8 cellular contexts compared by ENCODE assay signal in genomic region chr3:14431928-14432834, GRCh38. TPM values are rescaled to one million over a fixed set of nuclear protein-coding genes. Genes with fewer than 3 reads are reported as not detected.
A peak's percentile ranks its signal among the peaks of the same experiment; 100 is the strongest.
DNase-seq lines count a peak whose midpoint lies in the region; ATAC-seq, FAIRE-seq and TF ChIP-seq lines count a peak whose summit lies in the region.

No MANE protein-coding gene starts in this region.

- H3K4me3 Mint-ChIP-seq in activated CD4-positive, alpha-beta T cell treated with anti-CD3 and anti-CD28 coated beads, Interleukin-2, amount 10 ng/mL, durations not matched to agents 7 days and 5 days, result peak overlapping the region; percentile 72
- H3K4me3 Mint-ChIP-seq in dendritic cell treated with granulocyte-macrophage colony-stimulating factor and Interleukin-4, amounts not matched to agents 40 ng/mL and 50 ng/mL, for 4 days, result peak overlapping the region; percentile 49
- peak overlapping the region; percentile 52 for H3K4me3 Mint-ChIP-seq in memory B cell

- ATAC-seq in GM18505 (IDR thresholded peaks at IDR 0.05; ENCODE audit: unreplicated experiment), result peak; percentile 78
- peak; percentile 86 for ATAC-seq in HG02642 (IDR thresholded peaks at IDR 0.05; ENCODE audit: poor library complexity, unreplicated experiment)
- ATAC-seq in memory B cell (ENCODE audit: low read depth), result peak; percentile 76

- CTCF ChIA-PET in activated CD4-positive, alpha-beta T cell treated with anti-CD3 and anti-CD28 coated beads, Interleukin-2, amount 10 ng/mL, durations not matched to agents 7 days and 5 days (lab: Charles Lee), result interaction anchor here (0.8 to 2.8 kb wide), 8 partner anchors 11 to 155 kb away, joined by 3 to 9 read pairs (median 3); partner anchors contain the start of gene SLC6A6

- H3K4me1 Mint-ChIP-seq in activated CD4-positive, alpha-beta T cell treated with anti-CD3 and anti-CD28 coated beads, Interleukin-2, amount 10 ng/mL, durations not matched to agents 7 days and 5 days, result peaks cover 88% of the 10 kb centered on the region
- peaks cover 96% of the 10 kb centered on the region for H3K4me1 Mint-ChIP-seq in dendritic cell treated with granulocyte-macrophage colony-stimulating factor and Interleukin-4, amounts not matched to agents 40 ng/mL and 50 ng/mL, for 4 days (ENCODE audit: low read depth)
- H3K4me1 Mint-ChIP-seq in memory B cell, result peaks cover 68% of the 10 kb centered on the region

- no peak for FAIRE-seq in D721Med (lab: Jason Lieb, UNC)

- peak overlapping the region; percentile 96 for H3K27ac Mint-ChIP-seq in activated CD4-positive, alpha-beta T cell treated with anti-CD3 and anti-CD28 coated beads, Interleukin-2, amount 10 ng/mL, durations not matched to agents 7 days and 5 days
- H3K27ac Mint-ChIP-seq in dendritic cell treated with granulocyte-macrophage colony-stimulating factor and Interleukin-4, amounts not matched to agents 40 ng/mL and 50 ng/mL, for 4 days, result peak overlapping the region; percentile 93
- peak overlapping the region; percentile 94 for H3K27ac Mint-ChIP-seq in memory B cell

- no peak for TF ChIP-seq CTCF in NB4 (IDR thresholded peaks at IDR 0.05; ENCODE audit: low read depth, low read length)
- TF ChIP-seq CTCF in D721Med (IDR thresholded peaks at IDR 0.05; ENCODE audit: insufficient read depth, missing control alignments), result no peak

- POLR2A ChIA-PET in activated CD4-positive, alpha-beta T cell treated with anti-CD3 and anti-CD28 coated beads, Interleukin-2, amount 10 ng/mL, durations not matched to agents 7 days and 5 days (lab: Charles Lee), result interaction anchor here (0.6 to 3.4 kb wide), 2 partner anchors 30 to 1365 kb away, joined by 3 to 12 read pairs; partner anchors contain the start of gene SLC6A6

- no peaks in the 10 kb centered on the region for H3K27me3 Mint-ChIP-seq in activated CD4-positive, alpha-beta T cell treated with anti-CD3 and anti-CD28 coated beads, Interleukin-2, amount 10 ng/mL, durations not matched to agents 7 days and 5 days
- H3K27me3 Mint-ChIP-seq in dendritic cell treated with granulocyte-macrophage colony-stimulating factor and Interleukin-4, amounts not matched to agents 40 ng/mL and 50 ng/mL, for 4 days, result no peaks in the 10 kb centered on the region
- no peaks in the 10 kb centered on the region for H3K27me3 Mint-ChIP-seq in memory B cell

- H3K4me3 ChIP-seq in NB4 (ENCODE audit: low read depth, low read length), result peak overlapping the region; percentile 6

- TF ChIP-seq POLR2A in GM18505 (IDR thresholded peaks at IDR 0.05; ENCODE audit: borderline replicate concordance, extremely low read depth, insufficient read depth, insufficient read length), result peak; percentile 80
- TF ChIP-seq POLR2A in NB4 (IDR thresholded peaks at IDR 0.05; ENCODE audit: extremely low read depth, insufficient read length), result no peak

- H3K36me3 Mint-ChIP-seq in activated CD4-positive, alpha-beta T cell treated with anti-CD3 and anti-CD28 coated beads, Interleukin-2, amount 10 ng/mL, durations not matched to agents 7 days and 5 days (ENCODE audit: low read depth), result peaks cover 4% of the 10 kb centered on the region
- H3K36me3 Mint-ChIP-seq in dendritic cell treated with granulocyte-macrophage colony-stimulating factor and Interleukin-4, amounts not matched to agents 40 ng/mL and 50 ng/mL, for 4 days (ENCODE audit: low read depth), result peaks cover 62% of the 10 kb centered on the region
- H3K36me3 Mint-ChIP-seq in memory B cell, result no peaks in the 10 kb centered on the region

- DNase-seq in NB4 (ENCODE audit: low read depth) (peak; percentile 96), memory B cell (ENCODE audit: low spot score in 2 of 2) (peak; percentile 76 to 81), D721Med (ENCODE audit: insufficient read length, low spot score) (no peak)
- peak; percentile 97 for DNase-seq in activated CD4-positive, alpha-beta T cell treated with anti-CD3 and anti-CD28 coated beads, Interleukin-2, amount 10 ng/mL, durations not matched to agents 7 days and 5 days
- DNase-seq in stimulated activated CD8-positive, alpha-beta memory T cell treated with anti-CD3 and anti-CD28 coated beads, Interleukin-15, amount 100 ng/mL, for 24 hours (ENCODE audit: low read depth), result peak; percentile 72

- no peaks in the 10 kb centered on the region for H3K9me3 Mint-ChIP-seq in activated CD4-positive, alpha-beta T cell treated with anti-CD3 and anti-CD28 coated beads, Interleukin-2, amount 10 ng/mL, durations not matched to agents 7 days and 5 days
- H3K9me3 Mint-ChIP-seq in dendritic cell treated with granulocyte-macrophage colony-stimulating factor and Interleukin-4, amounts not matched to agents 40 ng/mL and 50 ng/mL, for 4 days, result no peaks in the 10 kb centered on the region
- H3K9me3 Mint-ChIP-seq in memory B cell, result no peaks in the 10 kb centered on the region

- intact Hi-C loops in dendritic cell treated with granulocyte-macrophage colony-stimulating factor and Interleukin-4, amounts not matched to agents 40 ng/mL and 50 ng/mL, for 4 days (cut with micrococcal nuclease), result loop anchor here (2.0 kb wide), 1 partner anchor 21 kb away; no protein-coding TSS in a partner anchor

RNA-seq across cellular contexts. Expression of gene SLC6A6, which starts 29.8 kb away (rescaled TPM):
- total RNA-seq in activated CD4-positive, alpha-beta T cell treated with anti-CD3 and anti-CD28 coated beads, Interleukin-2, amount 10 ng/mL, durations not matched to agents 7 days and 5 days, result 10 to 100 TPM; 42.0 to 43.1 TPM
